Comparison of ENCODE assay signal across 1 cellular context in the genomic region with DNA sequence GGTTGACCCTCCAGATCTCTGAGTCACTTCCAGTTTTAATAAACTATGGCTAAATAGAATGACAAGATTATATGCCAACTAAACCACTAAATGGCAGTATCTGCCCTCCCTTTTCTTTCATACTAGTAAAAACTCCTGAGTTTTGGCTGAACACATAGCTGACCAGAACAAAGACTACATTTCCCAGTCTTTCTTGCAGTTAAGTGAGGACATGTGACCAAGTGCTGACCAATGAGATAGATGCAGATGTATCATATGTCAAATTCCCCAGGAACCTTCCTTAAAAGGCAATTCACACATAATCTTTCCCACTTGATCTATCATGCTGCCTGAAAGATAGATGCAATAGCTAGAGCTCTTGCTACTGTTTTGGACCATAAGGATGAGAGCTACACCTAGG.
TF ChIP-seq lines count a peak whose summit lies in the region.

No MANE protein-coding gene starts in this region.

TF ChIP-seq in GM23338, 12 proteins besides CTCF, POLR2A, EP300 and RAD21:
- TF ChIP-seq CREB1 (CRISPR knock-in tag; IDR thresholded peaks at IDR 0.05; ENCODE audit: low read depth) (no peak), EZH2 (IDR thresholded peaks at IDR 0.05; ENCODE audit: low read depth, unreplicated experiment) (no peak), ZNF114 (CRISPR knock-in tag; IDR thresholded peaks at IDR 0.05) (no peak), POLR2AphosphoS5 (IDR thresholded peaks at IDR 0.05; ENCODE audit: low read depth) (no peak), EZH2phosphoT487 (IDR thresholded peaks at IDR 0.05; ENCODE audit: unreplicated experiment) (no peak), STAT1 (IDR thresholded peaks at IDR 0.05; ENCODE audit: unreplicated experiment) (no peak)
